Comparison of ENCODE assay signal across 8 cellular contexts in genomic region chr2:11344956-11345671, GRCh38. TPM values are rescaled to one million over a fixed set of nuclear protein-coding genes. Genes with fewer than 3 reads are reported as not detected.
DNase-seq lines count a peak whose midpoint lies in the region; ATAC-seq and TF ChIP-seq lines count a peak whose summit lies in the region.

No MANE protein-coding gene starts in this region.

- H3K9me3 ChIP-seq in right cardiac atrium (ENCODE audit: control insufficient read depth, low read length), result no peaks in the 10 kb centered on the region

- under 1% methylated on average over 58 of the region's 58 CpGs for WGBS in right cardiac atrium

- CTCF ChIA-PET in HEK293T (lab: Yijun Ruan, JAX), result no interaction called here

- POLR2A ChIA-PET in HEK293T (lab: Yijun Ruan, JAX), result interaction anchor here (0.6 to 2.6 kb wide), 13 partner anchors 9 to 108 kb away, joined by 3 to 8 read pairs (median 4); no protein-coding TSS in a partner anchor

- H3K27me3 ChIP-seq in right cardiac atrium (ENCODE audit: control insufficient read depth, insufficient read depth), result no peaks in the 10 kb centered on the region

- intact Hi-C loops in right cardiac atrium (cut with DNase I), result loop anchor here (5.0 to 10.0 kb wide), 4 partner anchors 50 to 110 kb away; no protein-coding TSS in a partner anchor

- H3K4me3 ChIP-seq in right cardiac atrium (ENCODE audit: low read length), result peak overlapping the region; percentile 98

- peak overlapping the region; percentile 95 for H3K27ac ChIP-seq in angular gyrus (ENCODE audit: low read depth, low read length)
- H3K27ac ChIP-seq in right cardiac atrium (ENCODE audit: low read length), result peak overlapping the region; percentile 100

- no peaks in the 10 kb centered on the region for H3K4me1 ChIP-seq in right cardiac atrium (ENCODE audit: control insufficient read depth, insufficient read depth, low read length)

- peak; percentile 76 to 79 for ATAC-seq in right cardiac atrium

- DNase-seq in NCI-H2196 (lab: John Stamatoyannopoulos, UW; ENCODE audit: unreplicated experiment) (peak; percentile 9), NCI-H2196 treated with DMSO at 0.1 percent for 48 hours (lab: John Stamatoyannopoulos, UW; ENCODE audit: unreplicated experiment) (no peak), HEK293T (ENCODE audit: extremely low spot score) (no peak), NOMO-1 treated with DMSO at 0.1 percent for 48 hours (lab: John Stamatoyannopoulos, UW; ENCODE audit: unreplicated experiment) (peak; percentile 58), right cardiac atrium (peak; percentile 70 to 83 (median 81)), pulmonary artery endothelial cell (ENCODE audit: low read depth, low spot score) (peak; percentile 41), KG1 (lab: John Stamatoyannopoulos, UW) (no peak)

TF ChIP-seq in HEK293T, 16 proteins besides CTCF, POLR2A, EP300 and RAD21:
- TF ChIP-seq TARDBP (IDR thresholded peaks at IDR 0.05) (no peak), L3MBTL2 (conservative IDR thresholded peaks at IDR 0.05) (0 out of 2 replicates have a peak, but pooled peaks have one; percentile 23), FOXA1 (IDR thresholded peaks at IDR 0.05) (no peak), ELF4 (IDR thresholded peaks at IDR 0.05) (no peak)

RNA-seq across cellular contexts. Expression of gene ROCK2, which starts 0.7 kb away (rescaled TPM):
- 10 to 100 TPM; 40.2 to 60.7 (median 40.9) TPM for total RNA-seq in right cardiac atrium
- 10.0 TPM for polyA plus RNA-seq in right cardiac atrium
- 53.4 and 77.8 TPM in 2 replicates for total RNA-seq in pulmonary artery endothelial cell

Comparison
In these comparisons a context has a peak if more than half of its experiments do, and no peak if none do; other contexts are left out.
1. DNase-seq: peak in NCI-H2196 (single experiment), NOMO-1 treated with DMSO at 0.1 percent for 48 hours (single experiment), right cardiac atrium (3 of 3) and pulmonary artery endothelial cell (single experiment); none in NCI-H2196 treated with DMSO at 0.1 percent for 48 hours (single experiment), HEK293T (single experiment) and KG1 (single experiment).